8 cellular contexts compared by ENCODE assay signal in genomic region chr2:65053199-65053598, GRCh38. TPM values are rescaled to one million over a fixed set of nuclear protein-coding genes. Genes with fewer than 3 reads are reported as not detected.
A peak's percentile ranks its signal among the peaks of the same experiment; 100 is the strongest.
DNase-seq lines count a peak whose midpoint lies in the region; ATAC-seq and TF ChIP-seq lines count a peak whose summit lies in the region.

No MANE protein-coding gene starts in this region.

- H3K36me3 Mint-ChIP-seq in activated T-cell treated with anti-CD3 and anti-CD28 coated beads, Interleukin-2, amount 50 U/mL, for 4 hours (ENCODE audit: insufficient read depth): peaks cover 3% of the 10 kb centered on the region
- peaks cover 6% of the 10 kb centered on the region for H3K36me3 Mint-ChIP-seq in activated T-cell treated with anti-CD3 and anti-CD28 coated beads, Interleukin-2, amount 50 U/mL, for 24 hours (ENCODE audit: low read depth)
- H3K36me3 Mint-ChIP-seq in mesothelial cell of epicardium: peaks cover 18% of the 10 kb centered on the region

- no peak overlapping the region for H3K27ac Mint-ChIP-seq in activated T-cell treated with anti-CD3 and anti-CD28 coated beads, Interleukin-2, amount 50 U/mL, for 24 hours
- no peak overlapping the region for H3K27ac Mint-ChIP-seq in mesothelial cell of epicardium

- peak overlapping the region; percentile 77 for H3K4me2 ChIP-seq in OCI-LY3 (ENCODE audit: low read length)

- peaks cover 7% of the 10 kb centered on the region; the same call in 1 of the 2 replicates for H4K20me1 ChIP-seq in OCI-LY3 (ENCODE audit: insufficient read depth, low read length)

- peaks cover 15% of the 10 kb centered on the region for H3K79me2 ChIP-seq in OCI-LY3 (ENCODE audit: low read length)

- intact Hi-C loops in spleen (cut with DNase I; ENCODE audit: low total_unique reads): no loop called here
- intact Hi-C loops in vagina (cut with DNase I): loop anchor here (10.0 kb wide), 1 partner anchor 382 kb away; the partner anchor contains the start of gene SPRED2

- DNase-seq in activated T-cell treated with anti-CD3 and anti-CD28 coated beads, Interleukin-2, amount 50 U/mL, for 4 hours: no peak
- no peak for DNase-seq in activated T-cell treated with anti-CD3 and anti-CD28 coated beads, Interleukin-2, amount 50 U/mL, for 24 hours
- DNase-seq in spleen (no peak), mesothelial cell of epicardium (ENCODE audit: low spot score in 2 of 2, unreplicated experiment in 2 of 2) (no peak), vagina (ENCODE audit: extremely low spot score in 2 of 2) (no peak), iPS-NIHi11 (ENCODE audit: low spot score) (no peak)

- H3K9me3 Mint-ChIP-seq in activated T-cell treated with anti-CD3 and anti-CD28 coated beads, Interleukin-2, amount 50 U/mL, for 4 hours: no peaks in the 10 kb centered on the region
- no peaks in the 10 kb centered on the region for H3K9me3 Mint-ChIP-seq in activated T-cell treated with anti-CD3 and anti-CD28 coated beads, Interleukin-2, amount 50 U/mL, for 24 hours
- H3K9me3 Mint-ChIP-seq in mesothelial cell of epicardium: peaks cover 13% of the 10 kb centered on the region

- no peak for ATAC-seq in activated T-cell treated with anti-CD3 and anti-CD28 coated beads, Interleukin-2, amount 50 U/mL, for 4 hours
- peak; percentile 45 for ATAC-seq in HG02884 (IDR thresholded peaks at IDR 0.05; ENCODE audit: unreplicated experiment)

- peak overlapping the region; percentile 29 for H3K4me3 Mint-ChIP-seq in activated T-cell treated with anti-CD3 and anti-CD28 coated beads, Interleukin-2, amount 50 U/mL, for 4 hours
- no peak overlapping the region for H3K4me3 Mint-ChIP-seq in activated T-cell treated with anti-CD3 and anti-CD28 coated beads, Interleukin-2, amount 50 U/mL, for 24 hours
- no peak overlapping the region for H3K4me3 Mint-ChIP-seq in mesothelial cell of epicardium

- H3K4me1 ChIP-seq in OCI-LY3 (ENCODE audit: low read length) (peaks cover 43% of the 10 kb centered on the region), spleen (peaks cover 32 to 54% (median 46%) of the 10 kb centered on the region in 6 donors), vagina (peaks cover 21% of the 10 kb centered on the region)

- WGBS in spleen, 5 donors: 7 to 23% (median 13%) methylated on average over 1 of the region's 1 CpG

- no peak for TF ChIP-seq CTCF in OCI-LY3 (IDR thresholded peaks at IDR 0.05; ENCODE audit: low read depth, low read length)
- TF ChIP-seq CTCF in spleen (IDR thresholded peaks at IDR 0.05 in 8 of 11, conservative IDR thresholded peaks at IDR 0.05 in 3 of 11): no peak
- no peak for TF ChIP-seq CTCF in mesothelial cell of epicardium (IDR thresholded peaks at IDR 0.05; ENCODE audit: unreplicated experiment)
- TF ChIP-seq CTCF in vagina (IDR thresholded peaks at IDR 0.05): no peak

- no peaks in the 10 kb centered on the region for H3K27me3 ChIP-seq in OCI-LY3 (ENCODE audit: low read depth, low read length)
- no peaks in the 10 kb centered on the region for H3K27me3 ChIP-seq in spleen (replicated peaks in 1 of 7)
- H3K27me3 ChIP-seq in vagina: no peaks in the 10 kb centered on the region

- H2AFZ ChIP-seq in OCI-LY3 (ENCODE audit: low read depth, low read length): no peak overlapping the region

- peak overlapping the region; percentile 42 for H3K4me3 ChIP-seq in OCI-LY3 (ENCODE audit: low read length)
- no peak overlapping the region for H3K4me3 ChIP-seq in spleen
- no peak overlapping the region for H3K4me3 ChIP-seq in vagina

- H3K36me3 ChIP-seq in OCI-LY3 (replicated peaks; ENCODE audit: low read depth, low read length) (no peaks in the 10 kb centered on the region), spleen (no peaks in the 10 kb centered on the region), vagina (no peaks in the 10 kb centered on the region)

- TF ChIP-seq POLR2A in spleen (IDR thresholded peaks at IDR 0.05) (no peak), vagina (IDR thresholded peaks at IDR 0.05) (no peak)

- no peaks in the 10 kb centered on the region for H3K27me3 Mint-ChIP-seq in activated T-cell treated with anti-CD3 and anti-CD28 coated beads, Interleukin-2, amount 50 U/mL, for 4 hours (ENCODE audit: low read depth)
- H3K27me3 Mint-ChIP-seq in activated T-cell treated with anti-CD3 and anti-CD28 coated beads, Interleukin-2, amount 50 U/mL, for 24 hours: no peaks in the 10 kb centered on the region
- no peaks in the 10 kb centered on the region for H3K27me3 Mint-ChIP-seq in mesothelial cell of epicardium (ENCODE audit: low read depth)

- H3K9me3 ChIP-seq in OCI-LY3 (ENCODE audit: insufficient read depth, low read length) (no peaks in the 10 kb centered on the region), spleen (no peaks in the 10 kb centered on the region), vagina (no peaks in the 10 kb centered on the region)

- no peak overlapping the region; the same call in 1 of the 2 replicates for H3K9ac ChIP-seq in OCI-LY3 (ENCODE audit: low read length)

- H3K4me1 Mint-ChIP-seq in activated T-cell treated with anti-CD3 and anti-CD28 coated beads, Interleukin-2, amount 50 U/mL, for 4 hours (ENCODE audit: low read depth): peaks cover 44% of the 10 kb centered on the region
- H3K4me1 Mint-ChIP-seq in activated T-cell treated with anti-CD3 and anti-CD28 coated beads, Interleukin-2, amount 50 U/mL, for 24 hours (ENCODE audit: low read depth): peaks cover 45% of the 10 kb centered on the region
- H3K4me1 Mint-ChIP-seq in mesothelial cell of epicardium: peaks cover 19% of the 10 kb centered on the region

- H3K27ac ChIP-seq in OCI-LY3 (ENCODE audit: low read length): peak overlapping the region; percentile 38
- H3K27ac ChIP-seq in spleen: peak overlapping the region; percentile 14 to 81 (median 62)
- H3K27ac ChIP-seq in vagina: no peak overlapping the region

RNA-seq across cellular contexts. Expression of gene CEP68, which starts 3.0 kb away (rescaled TPM):
- 1 to 10 TPM; 2.3 to 5.4 (median 2.9) TPM for total RNA-seq in activated T-cell treated with anti-CD3 and anti-CD28 coated beads, Interleukin-2, amount 50 U/mL, for 4 hours
- total RNA-seq in spleen (10 to 100 TPM; 16.6 to 26.7 (median 22.2) TPM), mesothelial cell of epicardium (22.2 to 23.0 TPM (median 22.4 TPM) in 3 replicates), vagina (25.0 TPM)
- polyA plus RNA-seq in spleen: 1 to 10 TPM; 5.2 to 7.0 (median 5.7) TPM
